In genomic region chr14:72745546-72745945, GRCh38 we compare ENCODE assay signal across 13 cellular contexts.
DNase-seq lines count a peak whose midpoint lies in the region; ATAC-seq and TF ChIP-seq lines count a peak whose summit lies in the region.
"Had no signal": no experiment of that assay in that cellular context is flagged by ENCODE, and none has a peak within 500 bp of the region (broad histone marks: within the 10 kb centered on the region; RNA-seq: fewer than 3 reads in every experiment).

No MANE protein-coding gene starts in this region.

- TF ChIP-seq CTCF in adrenal gland (IDR thresholded peaks at IDR 0.05) (no peak), fibroblast of villous mesenchyme (IDR thresholded peaks at IDR 0.05; ENCODE audit: insufficient read depth, low read depth, low read length) (no peak), type B pancreatic cell (conservative IDR thresholded peaks at IDR 0.05) (no peak), dorsolateral prefrontal cortex (IDR thresholded peaks at IDR 0.05 in 54 of 56, conservative IDR thresholded peaks at IDR 0.05 in 2 of 56; ENCODE audit: low read depth in 1 of 56, partially characterized antibody in 56 of 56) (no peak)

- H3K9me3 Mint-ChIP-seq in activated CD4-positive, alpha-beta T cell treated with anti-CD3 and anti-CD28 coated beads, Interleukin-2, amount 10 ng/mL, durations not matched to agents 24 days and 14 days = peaks cover 4% of the 10 kb centered on the region
- peaks cover 10% of the 10 kb centered on the region for H3K9me3 Mint-ChIP-seq in activated CD4-positive, alpha-beta T cell treated with anti-CD3 and anti-CD28 coated beads for 36 hours (ENCODE audit: low read depth)
- peaks cover 7% of the 10 kb centered on the region for H3K9me3 Mint-ChIP-seq in type B pancreatic cell
- H3K9me3 Mint-ChIP-seq in activated CD4-positive, alpha-beta memory T cell treated with anti-CD3 and anti-CD28 coated beads for 36 hours = peaks cover 10% of the 10 kb centered on the region

- POLR2A ChIA-PET in activated CD4-positive, alpha-beta T cell treated with anti-CD3 and anti-CD28 coated beads for 36 hours (lab: Charles Lee) = no interaction called here
- POLR2A ChIA-PET in activated CD4-positive, alpha-beta memory T cell treated with anti-CD3 and anti-CD28 coated beads for 36 hours (lab: Charles Lee) = no interaction called here

- intact Hi-C loops in activated CD4-positive, alpha-beta T cell treated with anti-CD3 and anti-CD28 coated beads, Interleukin-2, amount 10 ng/mL, durations not matched to agents 24 days and 14 days (cut with micrococcal nuclease) = no loop called here
- intact Hi-C loops in activated CD4-positive, alpha-beta T cell treated with anti-CD3 and anti-CD28 coated beads for 36 hours (cut with DNase I, micrococcal nuclease) = no loop called here
- intact Hi-C loops in adrenal gland (cut with DNase I) (no loop called here), dorsolateral prefrontal cortex (cut with DNase I) (no loop called here)
- intact Hi-C loops in activated CD4-positive, alpha-beta memory T cell treated with anti-CD3 and anti-CD28 coated beads for 36 hours (cut with micrococcal nuclease) = no loop called here

- no peaks in the 10 kb centered on the region for H3K9me3 ChIP-seq in adrenal gland (replicated peaks in 1 of 3)

- no peak for ATAC-seq in activated CD4-positive, alpha-beta T cell treated with anti-CD3 and anti-CD28 coated beads for 36 hours
- no peak for ATAC-seq in HG03159 (IDR thresholded peaks at IDR 0.05; ENCODE audit: unreplicated experiment)

- peak; percentile 19 for DNase-seq in activated CD4-positive, alpha-beta T cell treated with anti-CD3 and anti-CD28 coated beads, Interleukin-2, amount 10 ng/mL, durations not matched to agents 24 days and 14 days
- DNase-seq in activated CD4-positive, alpha-beta T cell treated with anti-CD3 and anti-CD28 coated beads for 36 hours = no peak
- DNase-seq in adrenal gland = peak in 6 of 7 donors; percentile 42 to 69 (median 54)
- DNase-seq in fibroblast of villous mesenchyme (ENCODE audit: low read depth) = peak; percentile 23
- DNase-seq in type B pancreatic cell (ENCODE audit: extremely low spot score, unreplicated experiment) = peak; percentile 15
- no peak for DNase-seq in dorsolateral prefrontal cortex
- DNase-seq in activated CD4-positive, alpha-beta memory T cell treated with anti-CD3 and anti-CD28 coated beads for 36 hours = no peak
- DNase-seq: activated T-cell treated with anti-CD3 and anti-CD28 coated beads, Interleukin-2, amount 50 U/mL, for 48 hours; caudate nucleus; MV-4-11; Right ventricle myocardium superior had no signal

- H3K36me3 ChIP-seq in adrenal gland (replicated peaks in 1 of 2) = no peaks in the 10 kb centered on the region

- no peaks in the 10 kb centered on the region for H3K4me1 Mint-ChIP-seq in activated CD4-positive, alpha-beta T cell treated with anti-CD3 and anti-CD28 coated beads, Interleukin-2, amount 10 ng/mL, durations not matched to agents 24 days and 14 days
- H3K4me1 Mint-ChIP-seq in activated CD4-positive, alpha-beta T cell treated with anti-CD3 and anti-CD28 coated beads for 36 hours = no peaks in the 10 kb centered on the region
- peaks cover 7% of the 10 kb centered on the region for H3K4me1 Mint-ChIP-seq in type B pancreatic cell (ENCODE audit: unreplicated experiment)
- no peaks in the 10 kb centered on the region for H3K4me1 Mint-ChIP-seq in activated CD4-positive, alpha-beta memory T cell treated with anti-CD3 and anti-CD28 coated beads for 36 hours (ENCODE audit: low read depth)

- H3K36me3 Mint-ChIP-seq in activated CD4-positive, alpha-beta T cell treated with anti-CD3 and anti-CD28 coated beads, Interleukin-2, amount 10 ng/mL, durations not matched to agents 24 days and 14 days (ENCODE audit: low read depth) = peaks cover 8% of the 10 kb centered on the region
- H3K36me3 Mint-ChIP-seq in activated CD4-positive, alpha-beta T cell treated with anti-CD3 and anti-CD28 coated beads for 36 hours (ENCODE audit: low read depth) = no peaks in the 10 kb centered on the region
- peaks cover 4% of the 10 kb centered on the region for H3K36me3 Mint-ChIP-seq in type B pancreatic cell
- H3K36me3 Mint-ChIP-seq in activated CD4-positive, alpha-beta memory T cell treated with anti-CD3 and anti-CD28 coated beads for 36 hours = peaks cover 7% of the 10 kb centered on the region

- H3K27ac Mint-ChIP-seq in activated CD4-positive, alpha-beta T cell treated with anti-CD3 and anti-CD28 coated beads, Interleukin-2, amount 10 ng/mL, durations not matched to agents 24 days and 14 days = no peak overlapping the region
- H3K27ac Mint-ChIP-seq in activated CD4-positive, alpha-beta T cell treated with anti-CD3 and anti-CD28 coated beads for 36 hours = no peak overlapping the region
- H3K27ac Mint-ChIP-seq in type B pancreatic cell = no peak overlapping the region
- no peak overlapping the region for H3K27ac Mint-ChIP-seq in activated CD4-positive, alpha-beta memory T cell treated with anti-CD3 and anti-CD28 coated beads for 36 hours

- peaks cover 2% of the 10 kb centered on the region for H3K27me3 Mint-ChIP-seq in activated CD4-positive, alpha-beta T cell treated with anti-CD3 and anti-CD28 coated beads, Interleukin-2, amount 10 ng/mL, durations not matched to agents 24 days and 14 days
- no peaks in the 10 kb centered on the region for H3K27me3 Mint-ChIP-seq in activated CD4-positive, alpha-beta T cell treated with anti-CD3 and anti-CD28 coated beads for 36 hours
- peaks cover 11% of the 10 kb centered on the region for H3K27me3 Mint-ChIP-seq in type B pancreatic cell
- no peaks in the 10 kb centered on the region for H3K27me3 Mint-ChIP-seq in activated CD4-positive, alpha-beta memory T cell treated with anti-CD3 and anti-CD28 coated beads for 36 hours

- WGBS in adrenal gland, 4 donors = 35 to 51% (median 39%) methylated on average over 5 of the region's 5 CpGs

- H3K4me3 ChIP-seq in adrenal gland = no peak overlapping the region
- no peak overlapping the region for H3K4me3 ChIP-seq in fibroblast of villous mesenchyme (ENCODE audit: low read depth, low read length)
- no peak overlapping the region for H3K4me3 ChIP-seq in dorsolateral prefrontal cortex

- H3K4me1 ChIP-seq in adrenal gland (replicated peaks in 1 of 2) = peaks cover 0 to 7% of the 10 kb centered on the region in 2 donors

- H3K4me3 Mint-ChIP-seq in activated CD4-positive, alpha-beta T cell treated with anti-CD3 and anti-CD28 coated beads, Interleukin-2, amount 10 ng/mL, durations not matched to agents 24 days and 14 days = no peak overlapping the region
- H3K4me3 Mint-ChIP-seq in activated CD4-positive, alpha-beta T cell treated with anti-CD3 and anti-CD28 coated beads for 36 hours = no peak overlapping the region
- no peak overlapping the region for H3K4me3 Mint-ChIP-seq in type B pancreatic cell
- H3K4me3 Mint-ChIP-seq in activated CD4-positive, alpha-beta memory T cell treated with anti-CD3 and anti-CD28 coated beads for 36 hours = no peak overlapping the region

- H3K27me3 ChIP-seq in adrenal gland (no peaks in the 10 kb centered on the region), dorsolateral prefrontal cortex (no peaks in the 10 kb centered on the region)

- CTCF ChIA-PET in activated CD4-positive, alpha-beta T cell treated with anti-CD3 and anti-CD28 coated beads for 36 hours (lab: Charles Lee) = no interaction called here
- CTCF ChIA-PET in activated CD4-positive, alpha-beta memory T cell treated with anti-CD3 and anti-CD28 coated beads for 36 hours (lab: Charles Lee) = no interaction called here

- TF ChIP-seq POLR2A in adrenal gland (IDR thresholded peaks at IDR 0.05) = no peak

- H3K27ac ChIP-seq in adrenal gland (no peak overlapping the region), dorsolateral prefrontal cortex (peak overlapping the region in 11 of 59 donors; percentile 8 to 70 (median 37))
- H3K27ac ChIP-seq: 22Rv1 had no signal

Comparison
In these comparisons a context has a peak if more than half of its experiments do, and no peak if none do; other contexts are left out.
1. DNase-seq: peak in activated CD4-positive, alpha-beta T cell treated with anti-CD3 and anti-CD28 coated beads, Interleukin-2, amount 10 ng/mL, durations not matched to agents 24 days and 14 days (single experiment), adrenal gland (6 of 7), fibroblast of villous mesenchyme (single experiment) and type B pancreatic cell (single experiment); none in activated CD4-positive, alpha-beta T cell treated with anti-CD3 and anti-CD28 coated beads for 36 hours (single experiment), dorsolateral prefrontal cortex (0 of 10) and activated CD4-positive, alpha-beta memory T cell treated with anti-CD3 and anti-CD28 coated beads for 36 hours (single experiment).